Comparison of ENCODE assay signal across 8 cellular contexts in genomic region chr5:171629221-171630005, GRCh38.
DNase-seq lines count a peak whose midpoint lies in the region; ATAC-seq, FAIRE-seq and TF ChIP-seq lines count a peak whose summit lies in the region.
"Had no signal": no experiment of that assay in that cellular context is flagged by ENCODE, and none has a peak within 500 bp of the region (broad histone marks: within the 10 kb centered on the region; RNA-seq: fewer than 3 reads in every experiment).

No MANE protein-coding gene starts in this region.

- H3K36me3 ChIP-seq in OCI-LY1 (ENCODE audit: insufficient read depth, low read length) = no peaks in the 10 kb centered on the region
- H3K36me3 ChIP-seq in endothelial cell of umbilical vein (ENCODE audit: control insufficient read depth in 2 of 2, extremely low read depth in 1 of 2, insufficient read depth in 2 of 2, low read length in 2 of 2) = no peaks in the 10 kb centered on the region

- no peaks in the 10 kb centered on the region for H3K9me3 ChIP-seq in OCI-LY1 (ENCODE audit: low read length)
- no peaks in the 10 kb centered on the region for H3K9me3 ChIP-seq in endothelial cell of umbilical vein (replicated peaks; ENCODE audit: control insufficient read depth, insufficient read depth, low read length)

- peak; percentile 13 for TF ChIP-seq CTCF in GM13976 (IDR thresholded peaks at IDR 0.05; ENCODE audit: borderline replicate concordance, control extremely low read depth, extremely low read depth, insufficient read depth, missing control alignments)
- TF ChIP-seq CTCF in OCI-LY1 (IDR thresholded peaks at IDR 0.05; ENCODE audit: low read length) = peak; percentile 31; the same call in 1 of the 2 replicates
- TF ChIP-seq CTCF in endothelial cell of umbilical vein (IDR thresholded peaks at IDR 0.05; ENCODE audit: extremely low read depth in 1 of 2, insufficient read depth in 1 of 2, low read depth in 1 of 2, low read length in 2 of 2) = peak in 1 of 2 donors; percentile 7
- no peak for TF ChIP-seq CTCF in osteocyte (IDR thresholded peaks at IDR 0.05)

- H3K9me1 ChIP-seq in endothelial cell of umbilical vein (replicated peaks; ENCODE audit: control insufficient read depth, extremely low read depth, insufficient read depth, low read length) = no peaks in the 10 kb centered on the region

- intact Hi-C loops in endothelial cell of umbilical vein (cut with micrococcal nuclease) = loop anchor here (1.0 to 10.0 kb wide), 8 partner anchors 38 to 415 kb away; no protein-coding TSS in a partner anchor
- intact Hi-C loops in head of caudate nucleus (cut with DNase I) = no loop called here

- CTCF ChIA-PET in endothelial cell of umbilical vein (lab: Charles Lee) = interaction anchor here (0.7 to 3.3 kb wide), 34 partner anchors 10 to 430 kb away, joined by 3 to 50 read pairs (median 5); partner anchors contain the start of gene FGF18

- dilution Hi-C loops in endothelial cell of umbilical vein (cut with MboI; ENCODE audit: extremely low pct_ligation_motif_present, low sequenced_read_pairs) = no loop called here

- no TSS peak for BruUV-seq in endothelial cell of umbilical vein (replicated peaks; lab: Mats Ljungman, UMichigan)

- H3F3A ChIP-seq in OCI-LY1 (ENCODE audit: insufficient read depth, low read length) = no peaks in the 10 kb centered on the region

- H3K27me3 Mint-ChIP-seq in osteocyte (ENCODE audit: unreplicated experiment) = peaks cover 37% of the 10 kb centered on the region

- H3K36me3 Mint-ChIP-seq in osteocyte (ENCODE audit: unreplicated experiment) = no peaks in the 10 kb centered on the region

- H3K27ac Mint-ChIP-seq in osteocyte (ENCODE audit: unreplicated experiment) = no peak overlapping the region

- DNase-seq in GM13976 (ENCODE audit: low spot score) (no peak), endothelial cell of umbilical vein (ENCODE audit: low read depth, low spot score) (no peak), osteocyte (ENCODE audit: extremely low spot score, unreplicated experiment) (peak; percentile 66), head of caudate nucleus (no peak), T-helper 1 cell (no peak)
- no peak for DNase-seq in stimulated activated naive CD8-positive, alpha-beta T cell treated with anti-CD3 and anti-CD28 coated beads, Interleukin-15, Interleukin-2, amounts not matched to agents 100 U/mL and 50 U/mL, for 24 hours

- H3K9ac ChIP-seq in OCI-LY1 (ENCODE audit: low read length) (no peak overlapping the region), endothelial cell of umbilical vein (replicated peaks; ENCODE audit: extremely low read depth, insufficient read depth, low read length) (no peak overlapping the region)

- TF ChIP-seq POLR2A in endothelial cell of umbilical vein (IDR thresholded peaks at IDR 0.05; ENCODE audit: low read depth, low read length) = no peak

- H3K27me3 ChIP-seq in OCI-LY1 (ENCODE audit: insufficient read depth, low read length) = peaks cover 6% of the 10 kb centered on the region; the same call in 1 of the 2 replicates
- H3K27me3 ChIP-seq in endothelial cell of umbilical vein (ENCODE audit: control insufficient read depth in 2 of 2, insufficient read depth in 2 of 2, low read length in 2 of 2) = peaks cover 4 to 21% of the 10 kb centered on the region in 2 experiments

- no peaks in the 10 kb centered on the region for H3K9me3 Mint-ChIP-seq in osteocyte (ENCODE audit: unreplicated experiment)

- no peak for ATAC-seq in stimulated activated naive CD8-positive, alpha-beta T cell treated with anti-CD3 and anti-CD28 coated beads, Interleukin-15, Interleukin-2, amounts not matched to agents 100 U/mL and 50 U/mL, for 24 hours

- no peak for FAIRE-seq in endothelial cell of umbilical vein (lab: Jason Lieb, UNC)

- in situ Hi-C loops in GM13976 (cut with MboI; ENCODE audit: low sequenced_read_pairs, unreplicated experiment) = no loop called here

- H2AFZ ChIP-seq in OCI-LY1 (ENCODE audit: low read length) = no peak overlapping the region
- peak overlapping the region; percentile 85 for H2AFZ ChIP-seq in endothelial cell of umbilical vein (ENCODE audit: low read depth, low read length)

- H3K27ac ChIP-seq in OCI-LY1 (ENCODE audit: low read depth, low read length, poor library complexity, severe bottlenecking) (no peak overlapping the region), endothelial cell of umbilical vein (ENCODE audit: insufficient read depth, low read depth, low read length) (no peak overlapping the region)
- H3K27ac ChIP-seq: epithelial cell of prostate had no signal

- H3K4me3 ChIP-seq in OCI-LY1 (ENCODE audit: low read depth, low read length, poor library complexity, severe bottlenecking) (no peak overlapping the region), endothelial cell of umbilical vein (replicated peaks in 1 of 3; ENCODE audit: insufficient read depth in 1 of 3, low read depth in 1 of 3, low read length in 3 of 3) (peak overlapping the region in 1 of 3 experiments; percentile 36)

- H4K20me1 ChIP-seq in OCI-LY1 (ENCODE audit: insufficient read depth, low read length) (no peaks in the 10 kb centered on the region), endothelial cell of umbilical vein (replicated peaks; ENCODE audit: control insufficient read depth, extremely low read depth, insufficient read depth, low read length) (no peaks in the 10 kb centered on the region)

- peaks cover 13% of the 10 kb centered on the region for H3K4me1 Mint-ChIP-seq in osteocyte (ENCODE audit: unreplicated experiment)

- H3K79me2 ChIP-seq in OCI-LY1 (ENCODE audit: insufficient read depth, low read length) (no peaks in the 10 kb centered on the region), endothelial cell of umbilical vein (ENCODE audit: control insufficient read depth, insufficient read depth, low read length) (no peaks in the 10 kb centered on the region)

- no peaks in the 10 kb centered on the region for H3K9me2 ChIP-seq in OCI-LY1 (ENCODE audit: low read depth, low read length)

- H3K4me2 ChIP-seq in OCI-LY1 (ENCODE audit: low read length) (no peak overlapping the region), endothelial cell of umbilical vein (ENCODE audit: insufficient read depth, low read length) (peak overlapping the region; percentile 59)

- H3K4me3 Mint-ChIP-seq in osteocyte (ENCODE audit: unreplicated experiment) = peak overlapping the region; percentile 61

- POLR2A ChIA-PET in endothelial cell of umbilical vein (lab: Charles Lee) = interaction anchor here (0.7 kb wide), 1 partner anchor 132 kb away, joined by 3 read pairs; no protein-coding TSS in a partner anchor

- H3K4me1 ChIP-seq in OCI-LY1 (ENCODE audit: insufficient read depth, low read length, severe bottlenecking) = no peaks in the 10 kb centered on the region
- H3K4me1 ChIP-seq in endothelial cell of umbilical vein (ENCODE audit: control insufficient read depth, extremely low read depth, insufficient read depth, low read length) = peaks cover 9% of the 10 kb centered on the region

TF ChIP-seq in endothelial cell of umbilical vein, 7 proteins besides CTCF, POLR2A, EP300 and RAD21:
- no peak for TF ChIP-seq POLR2AphosphoS5 (IDR thresholded peaks at IDR 0.05; ENCODE audit: insufficient read depth, low read depth, low read length)
- no peak for TF ChIP-seq MYC (IDR thresholded peaks at IDR 0.05; ENCODE audit: low read depth, low read length)
- TF ChIP-seq EZH2 (IDR thresholded peaks at IDR 0.05; ENCODE audit: borderline replicate concordance, low read depth, low read length, severe bottlenecking) = no peak
- TF ChIP-seq FOS (IDR thresholded peaks at IDR 0.05; ENCODE audit: borderline replicate concordance, insufficient read depth, low read length) = no peak
- TF ChIP-seq GATA2 (IDR thresholded peaks at IDR 0.05; ENCODE audit: insufficient read depth, insufficient read length, low read depth, low read length) = no peak
- TF ChIP-seq MAX (IDR thresholded peaks at IDR 0.05; ENCODE audit: insufficient read depth, insufficient read length) = no peak
- TF ChIP-seq JUN (IDR thresholded peaks at IDR 0.05; ENCODE audit: borderline replicate concordance, insufficient read depth, insufficient read length, low read depth) = no peak
TF ChIP-seq in endothelial cell of umbilical vein: peak in this region for 0.
